ENCODE assay signal across 18 cellular contexts in genomic region chr7:120553497-120553896, GRCh38.
A peak's percentile ranks its signal among the peaks of the same experiment; 100 is the strongest.
DNase-seq lines count a peak whose midpoint lies in the region; ATAC-seq and TF ChIP-seq lines count a peak whose summit lies in the region.
"Had no signal": no experiment of that assay in that cellular context is flagged by ENCODE, and none has a peak within 500 bp of the region (broad histone marks: within the 10 kb centered on the region; RNA-seq: fewer than 3 reads in every experiment).

No MANE protein-coding gene starts in this region.

- no peak overlapping the region for H3K27ac Mint-ChIP-seq in stimulated activated naive CD8-positive, alpha-beta T cell treated with anti-CD3 and anti-CD28 coated beads, Interleukin-15, amount 100 ng/mL, for 72 hours

- peak; percentile 21 for DNase-seq in GM12865 (ENCODE audit: low read depth)
- no peak for DNase-seq in A172 (ENCODE audit: low spot score)
- DNase-seq in NCI-H1092 treated with DMSO at 0.1 percent for 48 hours (lab: John Stamatoyannopoulos, UW): no peak
- DNase-seq in HK-2 (ENCODE audit: unreplicated experiment): no peak
- DNase-seq in stimulated activated naive CD8-positive, alpha-beta T cell treated with anti-CD3 and anti-CD28 coated beads, Interleukin-15, amount 100 ng/mL, for 72 hours: no peak
- DNase-seq: activated CD4-positive, CD25-positive, alpha-beta regulatory T cell; activated gamma-delta T cell treated with Interleukin-2 at 50 U/mL for 16 hours; colonic mucosa; head of caudate nucleus; MG63; NCI-H2029; NCI-H526 treated with DMSO at 0.1 percent for 48 hours; stimulated activated CD4-positive, alpha-beta T cell treated with anti-CD3 and anti-CD28 coated beads, Interleukin-2, amount 100 ng/mL, for 48 hours had no signal

- H3K4me3 Mint-ChIP-seq in stimulated activated naive CD8-positive, alpha-beta T cell treated with anti-CD3 and anti-CD28 coated beads, Interleukin-15, amount 100 ng/mL, for 72 hours: no peak overlapping the region

- H3K9me3 Mint-ChIP-seq in stimulated activated naive CD8-positive, alpha-beta T cell treated with anti-CD3 and anti-CD28 coated beads, Interleukin-15, amount 100 ng/mL, for 72 hours: peaks cover 5 to 8% of the 10 kb centered on the region in 2 donors

- no peak overlapping the region for H3K4me3 ChIP-seq in GM12865 (ENCODE audit: low read depth, low read length)
- H3K4me3 ChIP-seq: colonic mucosa, MG63, tibial nerve had no signal

- no peaks in the 10 kb centered on the region for H3K4me1 Mint-ChIP-seq in stimulated activated naive CD8-positive, alpha-beta T cell treated with anti-CD3 and anti-CD28 coated beads, Interleukin-15, amount 100 ng/mL, for 72 hours

- ATAC-seq in GM19351 (IDR thresholded peaks at IDR 0.05; ENCODE audit: unreplicated experiment) (peak; percentile 41), HG02642 (IDR thresholded peaks at IDR 0.05; ENCODE audit: poor library complexity, unreplicated experiment) (peak; percentile 44), HG03469 (IDR thresholded peaks at IDR 0.05; ENCODE audit: unreplicated experiment) (peak; percentile 38)
- ATAC-seq in stimulated activated naive CD8-positive, alpha-beta T cell treated with anti-CD3 and anti-CD28 coated beads, Interleukin-15, amount 100 ng/mL, for 72 hours: no peak
- ATAC-seq: sciatic nerve had no signal

- no peak for TF ChIP-seq CTCF in GM12865 (IDR thresholded peaks at IDR 0.05; ENCODE audit: insufficient read depth, low read depth, low read length, missing control alignments)

- no peaks in the 10 kb centered on the region for H3K27me3 Mint-ChIP-seq in stimulated activated naive CD8-positive, alpha-beta T cell treated with anti-CD3 and anti-CD28 coated beads, Interleukin-15, amount 100 ng/mL, for 72 hours
